Comparison of ENCODE assay signal across 8 cellular contexts in the genomic region with DNA sequence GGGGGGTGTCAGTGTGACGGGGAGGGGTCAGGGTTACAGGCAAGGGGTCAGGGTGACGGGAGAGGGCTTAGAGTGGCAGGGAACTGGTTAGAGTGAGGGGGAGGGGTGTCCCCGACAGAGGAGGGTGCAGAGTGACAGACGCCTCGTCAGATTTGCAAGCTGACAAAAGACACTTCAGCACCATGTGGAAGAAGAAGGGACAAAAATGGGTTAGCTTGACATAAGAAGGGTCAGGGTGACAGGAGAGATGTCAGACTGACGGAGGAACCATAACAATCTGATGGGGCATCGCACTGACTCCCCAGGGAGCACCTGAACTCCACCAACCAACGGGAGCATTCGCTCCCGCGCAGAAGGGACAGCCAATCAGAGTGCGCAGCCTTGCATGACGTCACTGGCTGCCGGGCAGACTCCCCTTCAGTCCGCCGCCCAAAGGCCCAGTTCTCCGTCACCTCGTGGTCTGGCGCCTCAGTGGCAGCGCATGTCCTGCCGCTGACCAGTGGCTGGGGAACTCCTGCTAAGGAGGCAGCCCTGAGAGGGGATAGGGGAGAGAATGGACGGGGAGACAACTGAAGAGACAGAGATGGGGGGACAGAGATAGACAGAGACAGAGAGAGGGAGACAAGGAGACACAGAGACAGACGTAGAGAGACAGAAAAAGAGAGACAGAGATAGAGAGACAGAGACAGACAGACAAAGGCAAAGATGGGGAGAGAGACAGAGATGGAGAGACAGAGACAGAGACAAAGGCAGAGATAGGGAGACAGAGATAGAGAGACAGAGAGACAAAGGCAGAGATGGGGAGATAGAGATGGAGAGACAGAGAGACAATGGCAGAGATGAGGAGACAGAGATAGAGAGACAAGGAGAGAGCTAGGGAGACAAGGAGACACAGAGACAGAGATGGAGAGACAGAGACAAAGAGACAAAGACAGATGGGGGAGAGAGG. TPM values are rescaled to one million over a fixed set of nuclear protein-coding genes. Genes with fewer than 3 reads are reported as not detected.
DNase-seq lines count a peak whose midpoint lies in the region; FAIRE-seq and TF ChIP-seq lines count a peak whose summit lies in the region.

No MANE protein-coding gene starts in this region.

- H3K27ac Mint-ChIP-seq in glutamatergic neuron (ENCODE audit: unreplicated experiment), result no peak overlapping the region

- H3K4me3 Mint-ChIP-seq in glutamatergic neuron (ENCODE audit: unreplicated experiment), result no peak overlapping the region

- no peaks in the 10 kb centered on the region for H3K9me3 ChIP-seq in prostate gland

- peaks cover 14% of the 10 kb centered on the region for H3K36me3 Mint-ChIP-seq in glutamatergic neuron (ENCODE audit: unreplicated experiment)

- no peaks in the 10 kb centered on the region for H3K9me3 Mint-ChIP-seq in glutamatergic neuron (ENCODE audit: unreplicated experiment)

- in situ Hi-C loops in SK-MEL-5 (cut with HindIII; ENCODE audit: low pct_unique_long_range_greater_than_20kb, low sequenced_read_pairs), result no loop called here

- DNase-seq in NCI-H524 (lab: John Stamatoyannopoulos, UW) (peak; percentile 18 to 65), NCI-H524 treated with DMSO at 0.1 percent for 48 hours (lab: John Stamatoyannopoulos, UW) (no peak), HS-5 (ENCODE audit: low read depth) (peak; percentile 58), SK-MEL-5 (ENCODE audit: low read depth, low spot score) (peak; percentile 87), activated gamma-delta T cell (lab: John Stamatoyannopoulos, UW) (peak; percentile 39), glutamatergic neuron (peak; percentile 90), prostate gland (ENCODE audit: low spot score) (peak; percentile 61), urothelium cell line (ENCODE audit: low spot score) (peak; percentile 98)

- TF ChIP-seq CTCF in glutamatergic neuron (IDR thresholded peaks at IDR 0.05; ENCODE audit: partially characterized antibody, unreplicated experiment) (no peak), prostate gland (IDR thresholded peaks at IDR 0.05) (no peak)

- no peak overlapping the region for H3K27ac ChIP-seq in prostate gland

- FAIRE-seq in urothelium cell line (lab: Jason Lieb, UNC), result no peak

- WGBS in prostate gland, result 12% methylated on average over 23 of the region's 23 CpGs

- H3K4me1 ChIP-seq in prostate gland (replicated peaks), result no peaks in the 10 kb centered on the region

- no peaks in the 10 kb centered on the region for H3K36me3 ChIP-seq in prostate gland

- intact Hi-C loops in prostate gland (cut with DNase I), result no loop called here

- no peak overlapping the region for H3K4me3 ChIP-seq in prostate gland

- no peaks in the 10 kb centered on the region for H3K27me3 ChIP-seq in prostate gland (replicated peaks; ENCODE audit: insufficient read depth)

- TF ChIP-seq POLR2A in prostate gland (IDR thresholded peaks at IDR 0.05), result no peak

- H3K4me1 Mint-ChIP-seq in glutamatergic neuron (ENCODE audit: low read depth, unreplicated experiment), result no peaks in the 10 kb centered on the region

- peaks cover 17% of the 10 kb centered on the region for H3K27me3 Mint-ChIP-seq in glutamatergic neuron (ENCODE audit: unreplicated experiment)

RNA-seq across cellular contexts. Expression of a gene that starts 30.2 kb away (rescaled TPM):
- total RNA-seq in SK-MEL-5 (2014; rRNA removed; shearing (Covaris generic)), result 2.7 and 4.3 TPM in 2 replicates
- 1.4 and 2.6 TPM in 2 replicates for polyA plus RNA-seq in SK-MEL-5 (2015; cell fraction: cytosol; rRNA removed)
- polyA plus RNA-seq in SK-MEL-5 (2015; cell fraction: nucleus; rRNA removed), result not detected in 2 replicates
- total RNA-seq in glutamatergic neuron (ENCODE audit: unreplicated experiment) (10.4 TPM), prostate gland (10 to 100 TPM in 1 of 2 donors, 1 to 10 TPM in 1; 4.3 to 33.2 TPM)

RNA-seq across cellular contexts. Expression of a gene that starts 39.8 kb away (rescaled TPM):
- 0.55 and 1.6 TPM in 2 replicates for total RNA-seq in SK-MEL-5 (2014; rRNA removed; shearing (Covaris generic))
- polyA plus RNA-seq in SK-MEL-5 (2015; cell fraction: cytosol; rRNA removed), result 2.1 and 2.7 TPM in 2 replicates
- polyA plus RNA-seq in SK-MEL-5 (2015; cell fraction: nucleus; rRNA removed), result 2.6 and 2.9 TPM in 2 replicates
- total RNA-seq in glutamatergic neuron (ENCODE audit: unreplicated experiment) (15.6 TPM), prostate gland (1 to 10 TPM; 3.0 to 4.4 TPM)

RNA-seq across cellular contexts. Expression of a gene that starts 40.2 kb away (rescaled TPM):
- total RNA-seq in SK-MEL-5 (2014; rRNA removed; shearing (Covaris generic)), result 0.27 and 0.48 TPM in 2 replicates
- polyA plus RNA-seq in SK-MEL-5 (2015; cell fraction: cytosol; rRNA removed), result 0.01 and 0.81 TPM in 2 replicates
- 0.22 and 0.36 TPM in 2 replicates for polyA plus RNA-seq in SK-MEL-5 (2015; cell fraction: nucleus; rRNA removed)
- 19.0 TPM for total RNA-seq in glutamatergic neuron (ENCODE audit: unreplicated experiment)
- 1 to 10 TPM in 1 of 2 donors, under 1 TPM in 1; 0.91 to 2.3 TPM for total RNA-seq in prostate gland

RNA-seq across cellular contexts. Expression of a gene that starts 43.7 kb away (rescaled TPM):
- 1.0 and 1.2 TPM in 2 replicates for total RNA-seq in SK-MEL-5 (2014; rRNA removed; shearing (Covaris generic))
- 2.7 and 5.9 TPM in 2 replicates for polyA plus RNA-seq in SK-MEL-5 (2015; cell fraction: cytosol; rRNA removed)
- 3.2 and 6.3 TPM in 2 replicates for polyA plus RNA-seq in SK-MEL-5 (2015; cell fraction: nucleus; rRNA removed)
- 4.0 TPM for total RNA-seq in glutamatergic neuron (ENCODE audit: unreplicated experiment)
- total RNA-seq in prostate gland, result 10 to 100 TPM; 13.8 to 26.2 TPM
